ENCODE assay signal across 34 cellular contexts in genomic region chr6:5307058-5307457, GRCh38.
"Had no signal": no experiment of that assay in that cellular context is flagged by ENCODE, and none has a peak within 500 bp of the region (broad histone marks: within the 10 kb centered on the region; RNA-seq: fewer than 3 reads in every experiment).

No MANE protein-coding gene starts in this region.

- H3K27ac ChIP-seq: adrenal gland, body of pancreas, brain microvascular endothelial cell, breast epithelium, VCaP had no signal

- FAIRE-seq: astrocyte, TTC549 had no signal

- H3K27me3 ChIP-seq: adrenal gland, body of pancreas, brain microvascular endothelial cell, breast epithelium had no signal

- H3K4me1 ChIP-seq: adrenal gland, breast epithelium had no signal

- H3K4me3 ChIP-seq: adrenal gland, body of pancreas, breast epithelium had no signal

- H3K36me3 ChIP-seq: adrenal gland, brain microvascular endothelial cell, breast epithelium had no signal

- DNase-seq: activated B cell treated with CpG ODN at 0.5 μM for 24 hours; activated CD4-positive, alpha-beta memory T cell treated with anti-CD3 and anti-CD28 coated beads for 36 hours; activated CD4-positive, alpha-beta T cell treated with anti-CD3 and anti-CD28 coated beads for 4 hours; activated CD4-positive, alpha-beta T cell treated with anti-CD3 and anti-CD28 coated beads, Interleukin-2, amount 10 ng/mL, durations not matched to agents 24 days and 14 days; activated CD4-positive, alpha-beta T cell treated with anti-CD3 and anti-CD28 coated beads, Interleukin-2, amount 50 U/mL, for 1 hour; activated CD4-positive, alpha-beta T cell treated with anti-CD3 and anti-CD28 coated beads, Interleukin-2, amount 50 U/mL, for 4 hours; activated CD4-positive, CD25-positive, alpha-beta regulatory T cell treated with anti-CD3 and anti-CD28 coated beads, Interleukin-2, amount 50 U/mL, for 72 hours; activated CD8-positive, alpha-beta memory T cell treated with anti-CD3 and anti-CD28 coated beads, Interleukin-2, amount 50 U/mL, for 4 hours; activated CD8-positive, alpha-beta T cell treated with anti-CD3 and anti-CD28 coated beads for 36 hours; activated effector memory CD4-positive, alpha-beta T cell treated with anti-CD3 and anti-CD28 coated beads, Interleukin-2, amount 50 U/mL, for 16 hours; activated gamma-delta T cell treated with Interleukin-2 at 50 U/mL for 16 hours; activated naive CD4-positive, alpha-beta T cell; activated naive CD4-positive, alpha-beta T cell treated with anti-CD3 and anti-CD28 coated beads for 36 hours; activated naive CD4-positive, alpha-beta T cell treated with anti-CD3 and anti-CD28 coated beads, Interleukin-2, amount 50 U/mL, for 16 hours; activated naive CD8-positive, alpha-beta T cell treated with anti-CD3 and anti-CD28 coated beads for 36 hours; activated T-cell treated with anti-CD3 and anti-CD28 coated beads for 4 hours; activated T-cell treated with anti-CD3 and anti-CD28 coated beads, Interleukin-2, amount 50 U/mL, for 1 hour; activated T-cell treated with anti-CD3 and anti-CD28 coated beads, Interleukin-2, amount 50 U/mL, for 4 hours; activated T-cell treated with anti-CD3 and anti-CD28 coated beads, Interleukin-2, amount 50 U/mL, for 72 hours; adrenal gland; amniotic stem cell; aorta; body of pancreas; brain microvascular endothelial cell; central memory CD4-positive, alpha-beta T cell; T-helper 1 cell; T-helper 2 cell; T-helper 9 cell had no signal

- H3K9me3 ChIP-seq: adrenal gland, body of pancreas, breast epithelium had no signal

- ATAC-seq: activated CD8-positive, alpha-beta T cell treated with anti-CD3 and anti-CD28 coated beads for 36 hours; activated naive CD4-positive, alpha-beta T cell treated with anti-CD3 and anti-CD28 coated beads, Interleukin-2, amount 50 U/mL, for 72 hours; activated T-cell treated with anti-CD3 and anti-CD28 coated beads, Interleukin-2, amount 50 U/mL, for 4 hours; activated T-cell treated with anti-CD3 and anti-CD28 coated beads, Interleukin-2, amount 50 U/mL, for 72 hours; activated T-helper 17 cell treated with anti-CD3 and anti-CD28 coated beads, Interleukin-2, amount 50 U/mL, for 72 hours; body of pancreas had no signal
